In the genomic region with DNA sequence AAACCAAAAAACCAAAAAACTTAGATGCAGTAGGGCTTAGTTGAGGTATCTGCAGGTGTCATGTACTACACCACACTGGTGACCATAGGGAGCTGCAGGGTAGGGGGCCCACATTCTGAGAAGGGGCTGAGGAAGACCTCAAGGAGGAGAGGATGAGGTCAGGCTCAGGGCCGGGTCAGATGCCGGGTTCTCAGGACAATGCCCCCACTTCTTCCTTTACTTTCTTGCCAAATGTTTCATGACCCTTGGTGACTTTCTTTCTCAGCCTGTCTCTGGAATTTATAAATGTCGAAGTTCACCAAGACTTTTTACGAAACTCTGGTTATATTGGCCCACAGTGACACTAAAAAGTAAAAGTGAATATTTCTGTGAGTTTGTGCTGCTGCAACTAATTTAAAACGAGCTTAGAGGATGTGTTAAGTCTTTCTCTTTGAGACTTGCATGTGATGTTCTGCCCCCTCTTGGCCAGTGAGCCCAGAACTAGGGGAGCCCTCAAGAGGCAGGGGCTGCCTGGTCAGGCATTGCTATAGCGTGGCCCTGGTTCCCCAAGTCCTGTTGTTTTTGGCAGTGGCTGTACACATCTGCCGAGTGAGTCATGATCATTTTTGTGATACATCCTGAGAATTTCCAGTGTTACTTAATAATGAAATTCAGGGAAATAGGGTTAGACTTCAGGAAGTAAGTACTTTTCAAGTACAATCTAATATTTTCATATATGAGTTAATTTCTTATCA, we compare ENCODE assay signal across 9 cellular contexts. TPM values are rescaled to one million over a fixed set of nuclear protein-coding genes. Genes with fewer than 3 reads are reported as not detected.
DNase-seq lines count a peak whose midpoint lies in the region; ATAC-seq and TF ChIP-seq lines count a peak whose summit lies in the region.
"Had no signal": no experiment of that assay in that cellular context is flagged by ENCODE, and none has a peak within 500 bp of the region (broad histone marks: within the 10 kb centered on the region; RNA-seq: fewer than 3 reads in every experiment).

No MANE protein-coding gene starts in this region.

- H3F3A ChIP-seq in Loucy (ENCODE audit: low read depth) = no peaks in the 10 kb centered on the region

- H3K4me3 ChIP-seq in Loucy (ENCODE audit: low read length, poor library complexity, severe bottlenecking) (no peak overlapping the region), right lobe of liver (no peak overlapping the region), vagina (no peak overlapping the region)

- no peaks in the 10 kb centered on the region for H4K20me1 ChIP-seq in Loucy (ENCODE audit: insufficient read depth, low read length, poor library complexity, severe bottlenecking)

- intact Hi-C loops in right lobe of liver (cut with DNase I) (no loop called here), vagina (cut with DNase I) (loop anchor here (10.0 kb wide), 1 partner anchor 789 kb away; no protein-coding TSS in a partner anchor)

- no peak overlapping the region for H3K9ac ChIP-seq in Loucy (ENCODE audit: low read depth, low read length, poor library complexity, severe bottlenecking)

- TF ChIP-seq CTCF in Loucy (conservative IDR thresholded peaks at IDR 0.05; ENCODE audit: low read length) = peak; percentile 31; the same call in 1 of the 2 replicates
- TF ChIP-seq CTCF in right lobe of liver (IDR thresholded peaks at IDR 0.05) = peak in 3 of 4 donors; percentile 15 to 29 (median 16)
- no peak for TF ChIP-seq CTCF in vagina (IDR thresholded peaks at IDR 0.05)

- H3K9me3 ChIP-seq in Loucy (ENCODE audit: insufficient read depth, low read depth, low read length) (no peaks in the 10 kb centered on the region), right lobe of liver (no peaks in the 10 kb centered on the region), vagina (no peaks in the 10 kb centered on the region)

- peaks cover 10% of the 10 kb centered on the region; the same call in 1 of the 2 replicates for H3K79me2 ChIP-seq in Loucy (ENCODE audit: insufficient read depth, low read length)

- H3K9me2 ChIP-seq in Loucy (replicated peaks; ENCODE audit: low read depth, low read length) = no peaks in the 10 kb centered on the region

- TF ChIP-seq POLR2A in right lobe of liver (IDR thresholded peaks at IDR 0.05) (no peak), vagina (IDR thresholded peaks at IDR 0.05) (no peak)

- peak overlapping the region in 2 of 3 donors; percentile 44 to 66 for H3K27ac ChIP-seq in right lobe of liver
- H3K27ac ChIP-seq in vagina = peak overlapping the region; percentile 69

- no peak overlapping the region for H2AFZ ChIP-seq in Loucy (ENCODE audit: low read length)

- ATAC-seq in right lobe of liver (peak; percentile 66 to 88 (median 78)), GM19328 (IDR thresholded peaks at IDR 0.05; ENCODE audit: unreplicated experiment) (no peak)
- ATAC-seq: activated naive CD4-positive, alpha-beta T cell treated with anti-CD3 and anti-CD28 coated beads, Interleukin-2, amount 50 U/mL, for 72 hours had no signal

- H3K36me3 ChIP-seq in Loucy (ENCODE audit: insufficient read depth, low read length) = no peaks in the 10 kb centered on the region
- H3K36me3 ChIP-seq in right lobe of liver = no peaks in the 10 kb centered on the region
- H3K36me3 ChIP-seq in vagina = no peaks in the 10 kb centered on the region

- no peak overlapping the region for H3K4me2 ChIP-seq in Loucy (ENCODE audit: low read depth, low read length, poor library complexity, severe bottlenecking)

- H3K4me1 ChIP-seq in Loucy (ENCODE audit: insufficient read depth, low read length, poor library complexity, severe bottlenecking) (peaks cover 8% of the 10 kb centered on the region), right lobe of liver (peaks cover 0 to 29% (median 6%) of the 10 kb centered on the region in 4 donors), vagina (peaks cover 34% of the 10 kb centered on the region)

- WGBS in right lobe of liver (ENCODE audit: insufficient coverage, low coverage, low lambda C conversion rate, missing lambda C conversion rate) = 8% methylated on average over 7 of the region's 7 CpGs

- H3K27me3 ChIP-seq in Loucy (ENCODE audit: insufficient read depth, low read length, poor library complexity, severe bottlenecking) (no peaks in the 10 kb centered on the region), right lobe of liver (no peaks in the 10 kb centered on the region), vagina (no peaks in the 10 kb centered on the region)

- peak; percentile 76 to 94 for DNase-seq in dermis microvascular lymphatic vessel endothelial cell (ENCODE audit: low read depth in 2 of 2)
- peak in 1 of 3 donors; percentile 58 for DNase-seq in right lobe of liver
- DNase-seq in vagina (ENCODE audit: extremely low spot score in 2 of 2) = no peak
- DNase-seq in DMS53 (lab: John Stamatoyannopoulos, UW) = no peak
- DNase-seq in activated T-cell treated with anti-CD3 and anti-CD28 coated beads, Interleukin-2, amount 50 U/mL, for 48 hours = no peak
- DNase-seq: NCI-H1930 had no signal

RNA-seq across cellular contexts. Expression of a gene that starts 11.2 kb away (rescaled TPM):
- total RNA-seq in dermis microvascular lymphatic vessel endothelial cell (22.9 and 41.8 TPM in 2 replicates), right lobe of liver (100 to 1,000 TPM in 3 of 6 experiments, 10 to 100 TPM in 3; 75.4 to 108 (median 98.1) TPM), vagina (23.6 TPM)

Comparison
In these comparisons a context has a peak if more than half of its experiments do, and no peak if none do; other contexts are left out.
1. CTCF ChIP-seq: peak in Loucy (single experiment) and right lobe of liver (3 of 4); none in vagina (0 of 3).
2. DNase-seq: peak in dermis microvascular lymphatic vessel endothelial cell (2 of 2); none in vagina (0 of 2), DMS53 (single experiment) and activated T-cell treated with anti-CD3 and anti-CD28 coated beads, Interleukin-2, amount 50 U/mL, for 48 hours (0 of 2).